Comparison of ENCODE assay signal across 11 cellular contexts in genomic region chr13:109256866-109257760, GRCh38.
DNase-seq lines count a peak whose midpoint lies in the region; ATAC-seq, FAIRE-seq and TF ChIP-seq lines count a peak whose summit lies in the region.
"Had no signal": no experiment of that assay in that cellular context is flagged by ENCODE, and none has a peak within 500 bp of the region (broad histone marks: within the 10 kb centered on the region; RNA-seq: fewer than 3 reads in every experiment).

No MANE protein-coding gene starts in this region.

- ATAC-seq in left lobe of liver (peak; percentile 99), HG02884 (IDR thresholded peaks at IDR 0.05; ENCODE audit: unreplicated experiment) (no peak)

- DNase-seq in NCI-H2107 treated with DMSO at 0.1 percent for 48 hours (lab: John Stamatoyannopoulos, UW; ENCODE audit: unreplicated experiment) (peak; percentile 8), NCI-H2107 (lab: John Stamatoyannopoulos, UW) (no peak), coronary artery (ENCODE audit: low spot score) (no peak), left lobe of liver (ENCODE audit: low spot score) (peak; percentile 63), urothelium cell line (ENCODE audit: low spot score) (peak; percentile 56), GM19240 (ENCODE audit: insufficient read length, low spot score) (no peak), hippocampal formation (lab: John Stamatoyannopoulos, UW) (no peak)
- DNase-seq: activated naive CD4-positive, alpha-beta T cell treated with Interleukin-2 at 50 U/mL for 16 hours; midbrain had no signal

- no peak for FAIRE-seq in urothelium cell line (lab: Jason Lieb, UNC)
- FAIRE-seq: A204.1 had no signal

- H3K27ac ChIP-seq in coronary artery = peak overlapping the region in 1 of 2 donors; percentile 73

- TF ChIP-seq CTCF in coronary artery (IDR thresholded peaks at IDR 0.05) = no peak

- H3K4me3 ChIP-seq in coronary artery = peak overlapping the region; percentile 10

Comparison
In these comparisons a context has a peak if more than half of its experiments do, and no peak if none do; other contexts are left out.
1. DNase-seq: peak in NCI-H2107 treated with DMSO at 0.1 percent for 48 hours (single experiment), left lobe of liver (single experiment) and urothelium cell line (single experiment); none in NCI-H2107 (single experiment), coronary artery (single experiment), GM19240 (single experiment) and hippocampal formation (0 of 2).